Comparison of ENCODE assay signal across 8 cellular contexts in genomic region chr15:83066761-83067637, GRCh38. TPM values are rescaled to one million over a fixed set of nuclear protein-coding genes. Genes with fewer than 3 reads are reported as not detected.
DNase-seq lines count a peak whose midpoint lies in the region; ATAC-seq and TF ChIP-seq lines count a peak whose summit lies in the region.

TSS of gene BTBD1 (minus strand) at chr15:83067252. CDS start at chr15:83067151, 101 bp downstream.

- peaks cover 7% of the 10 kb centered on the region for H3K9me3 Mint-ChIP-seq in activated CD4-positive, alpha-beta T cell treated with anti-CD3 and anti-CD28 coated beads, Interleukin-2, amount 10 ng/mL, durations not matched to agents 24 days and 14 days

- intact Hi-C loops in activated CD4-positive, alpha-beta T cell treated with anti-CD3 and anti-CD28 coated beads, Interleukin-2, amount 10 ng/mL, durations not matched to agents 24 days and 14 days (cut with micrococcal nuclease) = loop anchor here (1.0 to 5.0 kb wide), 6 partner anchors 40 to 530 kb away; partner anchors contain the start of genes C15orf40 and TM6SF1
- intact Hi-C loops in colonic mucosa (cut with DNase I) = loop anchor here (5.0 kb wide), 2 partner anchors 55 to 140 kb away; partner anchors contain the start of genes C15orf40 and HDGFL3

- peak within 1 kb of the TSS; percentile 97 for H3K27ac ChIP-seq in colonic mucosa

- ATAC-seq in GM19043 (IDR thresholded peaks at IDR 0.05; ENCODE audit: low read depth, unreplicated experiment) (peak; percentile 73), HG03354 (IDR thresholded peaks at IDR 0.05; ENCODE audit: poor library complexity, severe bottlenecking, unreplicated experiment) (peak; percentile 85), left lobe of liver (peak; percentile 97)

- H3K27ac Mint-ChIP-seq in activated CD4-positive, alpha-beta T cell treated with anti-CD3 and anti-CD28 coated beads, Interleukin-2, amount 10 ng/mL, durations not matched to agents 24 days and 14 days = peak within 1 kb of the TSS; percentile 87

- H3K4me3 ChIP-seq in BE2C (ENCODE audit: low read depth, low read length) = peak within 1 kb of the TSS; percentile 100
- peak within 1 kb of the TSS; percentile 99 for H3K4me3 ChIP-seq in colonic mucosa

- H3K4me1 Mint-ChIP-seq in activated CD4-positive, alpha-beta T cell treated with anti-CD3 and anti-CD28 coated beads, Interleukin-2, amount 10 ng/mL, durations not matched to agents 24 days and 14 days = peaks cover 24% of the 10 kb centered on the region

- TF ChIP-seq CTCF in BE2C (IDR thresholded peaks at IDR 0.05; ENCODE audit: low read depth, low read length) (0 out of 2 replicates have a peak, but pooled peaks have one; percentile 13), colonic mucosa (IDR thresholded peaks at IDR 0.05) (no peak)

- H3K27me3 ChIP-seq in BE2C = no peaks in the 10 kb centered on the region
- H3K27me3 ChIP-seq in colonic mucosa = no peaks in the 10 kb centered on the region

- H3K4me3 Mint-ChIP-seq in activated CD4-positive, alpha-beta T cell treated with anti-CD3 and anti-CD28 coated beads, Interleukin-2, amount 10 ng/mL, durations not matched to agents 24 days and 14 days = peak within 1 kb of the TSS; percentile 54

- peaks cover 1% of the 10 kb centered on the region for H3K27me3 Mint-ChIP-seq in activated CD4-positive, alpha-beta T cell treated with anti-CD3 and anti-CD28 coated beads, Interleukin-2, amount 10 ng/mL, durations not matched to agents 24 days and 14 days

- H3K9ac ChIP-seq in colonic mucosa (ENCODE audit: low read depth in 2 of 2, low read length in 2 of 2) = peak within 1 kb of the TSS; percentile 91 to 99

- H3K36me3 ChIP-seq in BE2C (peaks cover 21% of the 10 kb centered on the region), colonic mucosa (no peaks in the 10 kb centered on the region)

- peaks cover 14% of the 10 kb centered on the region for H3K36me3 Mint-ChIP-seq in activated CD4-positive, alpha-beta T cell treated with anti-CD3 and anti-CD28 coated beads, Interleukin-2, amount 10 ng/mL, durations not matched to agents 24 days and 14 days (ENCODE audit: low read depth)

- peak; percentile 96 for DNase-seq in BE2C
- DNase-seq in NCI-H510A (lab: John Stamatoyannopoulos, UW) = peak; percentile 90
- DNase-seq in activated CD4-positive, alpha-beta T cell treated with anti-CD3 and anti-CD28 coated beads, Interleukin-2, amount 10 ng/mL, durations not matched to agents 24 days and 14 days = peak; percentile 96
- DNase-seq in colonic mucosa = peak; percentile 95
- peak; percentile 93 for DNase-seq in left lobe of liver (ENCODE audit: low spot score)
- peak; percentile 89 to 93 for DNase-seq in stimulated activated CD4-positive, alpha-beta T cell treated with anti-CD3 and anti-CD28 coated beads, Interleukin-2, amount 100 ng/mL, for 24 hours

- peaks cover 6% of the 10 kb centered on the region for H3K9me3 ChIP-seq in BE2C
- no peaks in the 10 kb centered on the region for H3K9me3 ChIP-seq in colonic mucosa

- H3K4me1 ChIP-seq in BE2C (no peaks in the 10 kb centered on the region), colonic mucosa (peaks cover 18% of the 10 kb centered on the region)

RNA-seq across cellular contexts. Expression of gene BTBD1, which starts in this region (rescaled TPM):
- polyA plus RNA-seq in BE2C (2012; ENCODE audit: insufficient read depth, insufficient read length, low read depth) = 37.0 TPM
- 61.7 and 62.7 TPM in 2 replicates for total RNA-seq in activated CD4-positive, alpha-beta T cell treated with anti-CD3 and anti-CD28 coated beads, Interleukin-2, amount 10 ng/mL, durations not matched to agents 24 days and 14 days
- 10 to 100 TPM; 56.7 to 63.6 TPM for total RNA-seq in colonic mucosa
- 17.8 TPM for total RNA-seq in left lobe of liver

Comparison
In these comparisons a context has a peak if more than half of its experiments do, and no peak if none do; other contexts are left out.
1. Peak in every context shown above with its lines: DNase-seq, ATAC-seq, H3K4me3 ChIP-seq and H3K27ac ChIP-seq.